Comparison of ENCODE assay signal across 8 cellular contexts in the genomic region with DNA sequence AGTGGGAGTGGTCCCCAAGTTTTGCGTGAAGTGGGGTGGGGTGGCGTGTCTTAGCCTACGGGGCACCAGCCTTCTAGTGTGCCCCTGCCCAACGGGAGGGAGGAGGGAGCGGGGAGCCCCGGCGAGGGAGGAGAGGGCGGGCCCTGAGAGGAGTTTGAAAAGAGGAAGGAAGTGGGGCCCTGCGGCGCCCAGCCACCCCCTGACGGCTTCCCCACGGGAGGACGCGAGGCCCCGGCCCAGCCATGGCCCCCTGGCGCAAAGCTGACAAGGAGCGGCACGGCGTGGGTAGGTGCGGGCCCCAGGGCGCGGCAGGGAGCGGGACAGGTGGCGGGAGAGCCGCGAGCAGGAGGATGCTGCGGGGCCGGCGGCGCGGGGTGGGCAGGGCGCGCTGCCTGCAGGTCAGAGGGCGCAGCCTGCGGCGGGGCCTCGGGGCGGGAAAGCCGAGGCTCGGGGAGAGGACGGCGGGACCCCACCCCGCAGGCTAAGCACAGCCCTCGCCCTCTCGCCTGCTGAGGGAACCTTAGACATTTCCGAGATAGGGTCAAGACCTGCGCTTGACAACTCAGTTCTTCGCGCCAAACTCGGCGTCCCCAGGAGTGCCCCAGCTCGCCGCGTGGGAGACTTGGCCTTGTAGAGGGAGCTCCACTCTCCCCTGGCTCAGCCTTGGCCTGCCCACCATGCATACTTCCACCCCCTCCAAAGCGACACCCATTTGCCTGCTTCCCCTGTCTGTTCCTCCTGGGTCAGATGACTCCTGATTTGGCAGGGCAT. TPM values are rescaled to one million over a fixed set of nuclear protein-coding genes. Genes with fewer than 3 reads are reported as not detected.
DNase-seq lines count a peak whose midpoint lies in the region; ATAC-seq and TF ChIP-seq lines count a peak whose summit lies in the region.

Gene DOCK2, plus strand, starts transcription at position 191 of the 771 bp plus-strand sequence. Its CDS starts 52 bp downstream, at position 243.

- POLR2A ChIA-PET in AG04450 (lab: Yijun Ruan, JAX), result no interaction called here
- POLR2A ChIA-PET in naive thymus-derived CD8-positive, alpha-beta T cell (lab: Charles Lee), result interaction anchor here (0.6 to 2.7 kb wide), 5 partner anchors 12 to 145 kb away, joined by 3 to 16 read pairs (median 5); partner anchors contain the start of gene SPDL1

- H3K9me3 ChIP-seq in AG04450 (ENCODE audit: control insufficient read depth, insufficient read depth, low read length), result peaks cover 3% of the 10 kb centered on the region
- H3K9me3 ChIP-seq in effector memory CD4-positive, alpha-beta T cell (ENCODE audit: control insufficient read depth, low read length), result no peaks in the 10 kb centered on the region

- H3K4me3 ChIP-seq in AG04450 (ENCODE audit: low read depth, low read length), result peak within 1 kb of the TSS; percentile 33
- H3K4me3 ChIP-seq in effector memory CD4-positive, alpha-beta T cell (ENCODE audit: insufficient read depth, low read depth, low read length, poor library complexity, severe bottlenecking), result peak within 1 kb of the TSS; percentile 84

- ATAC-seq in GM19351 (IDR thresholded peaks at IDR 0.05; ENCODE audit: unreplicated experiment) (peak; percentile 90), HG03520 (IDR thresholded peaks at IDR 0.05; ENCODE audit: unreplicated experiment) (peak; percentile 79)
- peak; percentile 79 to 84 for ATAC-seq in naive thymus-derived CD8-positive, alpha-beta T cell
- ATAC-seq in stimulated activated naive CD8-positive, alpha-beta T cell treated with anti-CD3 and anti-CD28 coated beads, Interleukin-15, Interleukin-2, amounts not matched to agents 100 U/mL and 50 U/mL, for 24 hours, result peak; percentile 86

- H3K27me3 Mint-ChIP-seq in naive thymus-derived CD8-positive, alpha-beta T cell, result no peaks in the 10 kb centered on the region

- H3K36me3 Mint-ChIP-seq in naive thymus-derived CD8-positive, alpha-beta T cell, result peaks cover 10 to 32% (median 22%) of the 10 kb centered on the region in 3 donors

- H3K9me3 Mint-ChIP-seq in naive thymus-derived CD8-positive, alpha-beta T cell, result peaks cover 0 to 14% (median 4%) of the 10 kb centered on the region in 9 donors

- peaks cover 9% of the 10 kb centered on the region for H3K36me3 ChIP-seq in effector memory CD4-positive, alpha-beta T cell (ENCODE audit: control insufficient read depth, insufficient read depth, low read length)

- CTCF ChIA-PET in AG04450 (lab: Charles Lee), result interaction anchor here (0.5 kb wide), 2 partner anchors 54 to 463 kb away, joined by 3 read pairs; partner anchors contain the start of gene SPDL1

- H3K4me3 Mint-ChIP-seq in naive thymus-derived CD8-positive, alpha-beta T cell, result peak within 1 kb of the TSS; percentile 92 to 97 (median 94)

- H3K27ac ChIP-seq in AG04450 (ENCODE audit: low read depth, low read length), result no peak within 1 kb of the TSS
- peak within 1 kb of the TSS; percentile 78 for H3K27ac ChIP-seq in effector memory CD4-positive, alpha-beta T cell (ENCODE audit: insufficient read depth, low read length, poor library complexity, severe bottlenecking)

- DNase-seq in AG04450 (ENCODE audit: low read depth, low spot score) (no peak), NCI-H510A treated with DMSO at 0.1 percent for 48 hours (lab: John Stamatoyannopoulos, UW) (no peak)
- peak; percentile 59 to 63 for DNase-seq in activated CD4-positive, alpha-beta T cell treated with anti-CD3 and anti-CD28 coated beads for 4 hours
- peak; percentile 28 to 52 (median 42) for DNase-seq in effector memory CD4-positive, alpha-beta T cell
- peak; percentile 30 to 82 (median 60) for DNase-seq in naive thymus-derived CD8-positive, alpha-beta T cell
- peak; percentile 82 for DNase-seq in stimulated activated naive CD8-positive, alpha-beta T cell treated with anti-CD3 and anti-CD28 coated beads, Interleukin-15, Interleukin-2, amounts not matched to agents 100 U/mL and 50 U/mL, for 24 hours

- no peaks in the 10 kb centered on the region for H3K27me3 ChIP-seq in AG04450 (ENCODE audit: control insufficient read depth, insufficient read depth, low read length)
- no peaks in the 10 kb centered on the region for H3K27me3 ChIP-seq in effector memory CD4-positive, alpha-beta T cell (replicated peaks; ENCODE audit: control insufficient read depth, insufficient read depth, low read length, poor library complexity, severe bottlenecking)

- H3K4me1 Mint-ChIP-seq in naive thymus-derived CD8-positive, alpha-beta T cell, result peaks cover 31 to 55% (median 52%) of the 10 kb centered on the region in 4 donors

- no peak for TF ChIP-seq CTCF in AG04450 (IDR thresholded peaks at IDR 0.05; ENCODE audit: low read depth, low read length)

- peak within 1 kb of the TSS; percentile 92 to 97 (median 95) for H3K27ac Mint-ChIP-seq in naive thymus-derived CD8-positive, alpha-beta T cell

- peaks cover 12% of the 10 kb centered on the region for H3K4me1 ChIP-seq in effector memory CD4-positive, alpha-beta T cell (ENCODE audit: control insufficient read depth, insufficient read depth, low read length, poor library complexity, severe bottlenecking)

RNA-seq across cellular contexts. Expression of gene DOCK2, which starts in this region (rescaled TPM):
- polyA plus RNA-seq in AG04450 (2011; rRNA removed), result 1.2 and 1.6 TPM in 2 replicates
- polyA minus RNA-seq in AG04450 (2011; rRNA and poly(A)+ RNA removed), result 5.6 and 6.0 TPM in 2 replicates
- total RNA-seq in naive thymus-derived CD8-positive, alpha-beta T cell, result 100 to 1,000 TPM; 171 to 182 TPM
- 10 to 100 TPM; 59.5 to 84.6 (median 71.0) TPM for polyA plus RNA-seq in naive thymus-derived CD8-positive, alpha-beta T cell

Comparison
In these comparisons a context has a peak if more than half of its experiments do, and no peak if none do; other contexts are left out.
1. RNA of gene DOCK2 (polyA plus RNA-seq): 59.5 to 84.6 TPM in naive thymus-derived CD8-positive, alpha-beta T cell; 1.2 to 1.6 TPM in AG04450; every median in the first group is over 10 times any median in the second.
2. DNase-seq: peak in activated CD4-positive, alpha-beta T cell treated with anti-CD3 and anti-CD28 coated beads for 4 hours (2 of 2), effector memory CD4-positive, alpha-beta T cell (3 of 3), naive thymus-derived CD8-positive, alpha-beta T cell (10 of 10) and stimulated activated naive CD8-positive, alpha-beta T cell treated with anti-CD3 and anti-CD28 coated beads, Interleukin-15, Interleukin-2, amounts not matched to agents 100 U/mL and 50 U/mL, for 24 hours (single experiment); none in AG04450 (single experiment) and NCI-H510A treated with DMSO at 0.1 percent for 48 hours (single experiment).
3. Peak in every context shown above with its lines, with median percentiles within 50 percentile points of each other: ATAC-seq.